In the genomic region with DNA sequence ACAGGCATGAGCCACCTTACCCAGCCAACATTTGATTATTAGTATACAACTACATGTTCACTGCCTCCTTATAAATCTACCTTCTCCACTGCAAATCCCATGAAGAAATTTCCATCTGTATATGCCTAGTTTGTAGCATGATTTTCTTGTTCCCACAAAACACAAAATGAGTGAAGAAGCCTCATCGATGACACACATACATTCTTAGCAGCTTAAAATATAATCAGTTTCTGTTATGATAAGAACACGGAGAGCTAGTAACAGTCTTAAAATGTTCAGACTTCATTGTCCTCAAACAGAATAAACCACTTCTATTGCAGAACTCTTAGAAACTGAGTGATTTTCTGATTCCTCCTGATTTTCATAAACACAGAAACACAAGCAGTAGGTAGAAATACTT, we compare ENCODE assay signal across 14 cellular contexts.
A peak's percentile ranks its signal among the peaks of the same experiment; 100 is the strongest.
DNase-seq lines count a peak whose midpoint lies in the region; ATAC-seq and TF ChIP-seq lines count a peak whose summit lies in the region.
"Had no signal": no experiment of that assay in that cellular context is flagged by ENCODE, and none has a peak within 500 bp of the region (broad histone marks: within the 10 kb centered on the region; RNA-seq: fewer than 3 reads in every experiment).

No MANE protein-coding gene starts in this region.

- no TSS peak for BruUV-seq in PC-9 (replicated peaks; lab: Mats Ljungman, UMichigan)

- H3K9me3 Mint-ChIP-seq in stimulated activated effector memory CD8-positive, alpha-beta T cell treated with anti-CD3 and anti-CD28 coated beads, Interleukin-12 subunit alpha, Interleukin-12 subunit beta, amount 100 ng/mL, for 72 hours, result peaks cover 6% of the 10 kb centered on the region

- H3K27me3 ChIP-seq in Karpas-422 (ENCODE audit: low read length), result no peaks in the 10 kb centered on the region
- H3K27me3 ChIP-seq in PC-9 (ENCODE audit: insufficient read depth, low read depth), result no peaks in the 10 kb centered on the region
- H3K27me3 ChIP-seq: BE2C had no signal

- H3K4me3 ChIP-seq in Karpas-422 (ENCODE audit: low read length) (no peak overlapping the region), PC-9 (no peak overlapping the region)
- H3K4me3 ChIP-seq: A549, GM23248 had no signal

- no peaks in the 10 kb centered on the region for H3K36me3 Mint-ChIP-seq in stimulated activated effector memory CD8-positive, alpha-beta T cell treated with anti-CD3 and anti-CD28 coated beads, Interleukin-12 subunit alpha, Interleukin-12 subunit beta, amount 100 ng/mL, for 72 hours
- H3K36me3 Mint-ChIP-seq: CD4-positive, alpha-beta memory T cell had no signal

- H3K9me2 ChIP-seq in Karpas-422 (replicated peaks; ENCODE audit: insufficient read depth, low read length), result no peaks in the 10 kb centered on the region
- no peaks in the 10 kb centered on the region for H3K9me2 ChIP-seq in PC-9 (ENCODE audit: insufficient read depth)

- H3K27ac Mint-ChIP-seq in stimulated activated effector memory CD8-positive, alpha-beta T cell treated with anti-CD3 and anti-CD28 coated beads, Interleukin-12 subunit alpha, Interleukin-12 subunit beta, amount 100 ng/mL, for 72 hours, result no peak overlapping the region

- H4K20me1 ChIP-seq in Karpas-422 (ENCODE audit: insufficient read depth, low read depth, low read length) (no peaks in the 10 kb centered on the region), PC-9 (ENCODE audit: insufficient read depth) (no peaks in the 10 kb centered on the region)

- H3K4me3 Mint-ChIP-seq in stimulated activated effector memory CD8-positive, alpha-beta T cell treated with anti-CD3 and anti-CD28 coated beads, Interleukin-12 subunit alpha, Interleukin-12 subunit beta, amount 100 ng/mL, for 72 hours, result no peak overlapping the region
- H3K4me3 Mint-ChIP-seq: CD4-positive, alpha-beta memory T cell had no signal

- H3K36me3 ChIP-seq in Karpas-422 (ENCODE audit: insufficient read depth, low read length) (no peaks in the 10 kb centered on the region), PC-9 (ENCODE audit: low read depth) (no peaks in the 10 kb centered on the region)
- H3K36me3 ChIP-seq: BE2C had no signal

- H3K9me3 ChIP-seq in Karpas-422 (ENCODE audit: low read length) (no peaks in the 10 kb centered on the region), PC-9 (ENCODE audit: insufficient read depth, low read depth) (no peaks in the 10 kb centered on the region)
- H3K9me3 ChIP-seq: A549, BE2C had no signal

- H3K4me2 ChIP-seq in Karpas-422 (ENCODE audit: low read depth, low read length, poor library complexity, severe bottlenecking) (no peak overlapping the region), PC-9 (no peak overlapping the region)
- H3K4me2 ChIP-seq: A549 had no signal

- DNase-seq in Karpas-422, result no peak
- DNase-seq in PC-9, result no peak
- peak; percentile 55 for DNase-seq in iris pigment epithelial cell (ENCODE audit: low read depth)
- DNase-seq in stimulated activated effector memory CD8-positive, alpha-beta T cell treated with anti-CD3 and anti-CD28 coated beads, Interleukin-12 subunit alpha, Interleukin-12 subunit beta, amount 100 ng/mL, for 72 hours (ENCODE audit: low spot score in 2 of 2), result no peak
- no peak for DNase-seq in NCI-H2227 (lab: John Stamatoyannopoulos, UW; ENCODE audit: unreplicated experiment)
- DNase-seq: BE2C; CD4-positive, alpha-beta memory T cell; DMS79 treated with DMSO at 0.1 percent for 48 hours; GF-D8; GM23248 had no signal

- intact Hi-C loops in PC-9 (cut with micrococcal nuclease; ENCODE audit: unreplicated experiment), result no loop called here

- H3F3A ChIP-seq in PC-9 (ENCODE audit: insufficient read depth, low read depth), result no peaks in the 10 kb centered on the region

- H3K4me1 ChIP-seq in Karpas-422 (ENCODE audit: low read length) (peaks cover 20% of the 10 kb centered on the region), PC-9 (replicated peaks; ENCODE audit: insufficient read depth) (no peaks in the 10 kb centered on the region)
- H3K4me1 ChIP-seq: BE2C had no signal

- POLR2A ChIA-PET in PC-9 (lab: Charles Lee; ENCODE audit: unreplicated experiment), result no interaction called here

- no peaks in the 10 kb centered on the region for H3K4me1 Mint-ChIP-seq in stimulated activated effector memory CD8-positive, alpha-beta T cell treated with anti-CD3 and anti-CD28 coated beads, Interleukin-12 subunit alpha, Interleukin-12 subunit beta, amount 100 ng/mL, for 72 hours
- H3K4me1 Mint-ChIP-seq: CD4-positive, alpha-beta memory T cell had no signal

- no peak overlapping the region for H3K9ac ChIP-seq in Karpas-422 (ENCODE audit: low read length)
- H3K9ac ChIP-seq: GM23248 had no signal

- CTCF ChIA-PET in PC-9 (lab: Charles Lee), result no interaction called here

- no peak for TF ChIP-seq CTCF in PC-9 (conservative IDR thresholded peaks at IDR 0.05)

- H2AFZ ChIP-seq in Karpas-422 (ENCODE audit: low read length), result peak overlapping the region; percentile 79
- H2AFZ ChIP-seq in PC-9, result 0 out of 2 replicates have a peak overlapping the region, but pooled peaks have one; percentile 25
- H2AFZ ChIP-seq: GM23248 had no signal

- H3K79me2 ChIP-seq in Karpas-422 (ENCODE audit: low read length) (no peaks in the 10 kb centered on the region), PC-9 (ENCODE audit: low read depth) (no peaks in the 10 kb centered on the region)

- H3K27ac ChIP-seq in Karpas-422 (ENCODE audit: low read length) (no peak overlapping the region), PC-9 (no peak overlapping the region)
- H3K27ac ChIP-seq: A549, C4-2B, GM23248 had no signal

- ATAC-seq in stimulated activated effector memory CD8-positive, alpha-beta T cell treated with anti-CD3 and anti-CD28 coated beads, Interleukin-12 subunit alpha, Interleukin-12 subunit beta, amount 100 ng/mL, for 72 hours, result no peak
- ATAC-seq in GM18867 (IDR thresholded peaks at IDR 0.05; ENCODE audit: unreplicated experiment), result no peak
- ATAC-seq: A549, HCT116 had no signal
